ENCODE assay signal across 8 cellular contexts in genomic region chr19:36378625-36379509, GRCh38. TPM values are rescaled to one million over a fixed set of nuclear protein-coding genes. Genes with fewer than 3 reads are reported as not detected.
DNase-seq lines count a peak whose midpoint lies in the region; ATAC-seq and TF ChIP-seq lines count a peak whose summit lies in the region.

Gene ZFP14, minus strand, starts transcription at chr19:36379201. Its CDS starts 11,309 bp downstream, at chr19:36367892.

- CTCF ChIA-PET in WTC11 (lab: Charles Lee), result interaction anchor here (1.5 to 2.0 kb wide), 3 partner anchors 42 to 114 kb away, joined by 4 to 5 read pairs (median 5); partner anchors contain the start of gene ZNF566

- H3K27ac Mint-ChIP-seq in WTC11, result peak within 1 kb of the TSS; percentile 62

- peak within 1 kb of the TSS; percentile 85 for H3K4me3 ChIP-seq in ACC112 (ENCODE audit: low read depth, low read length)

- peak within 1 kb of the TSS; percentile 85 for H3K4me3 Mint-ChIP-seq in WTC11

- no peaks in the 10 kb centered on the region for H3K27me3 ChIP-seq in ACC112 (ENCODE audit: insufficient read depth, low read length)

- H3K4me1 Mint-ChIP-seq in WTC11, result peaks cover 9% of the 10 kb centered on the region

- H3K9me3 Mint-ChIP-seq in WTC11, result no peaks in the 10 kb centered on the region

- H3K27ac ChIP-seq in ACC112 (ENCODE audit: low read depth, low read length), result peak within 1 kb of the TSS; percentile 56
- peak within 1 kb of the TSS; percentile 86 for H3K27ac ChIP-seq in caudate nucleus (ENCODE audit: low read depth, low read length)

- H2AFZ ChIP-seq in ACC112 (ENCODE audit: low read length, unreplicated experiment), result peak within 1 kb of the TSS; percentile 93

- peaks cover 8% of the 10 kb centered on the region for H3K4me1 ChIP-seq in ACC112 (ENCODE audit: control insufficient read depth, insufficient read depth, low read length, unreplicated experiment)

- H3K27me3 Mint-ChIP-seq in WTC11 (ENCODE audit: low read depth), result peaks cover 3% of the 10 kb centered on the region

- no peaks in the 10 kb centered on the region for H3K36me3 Mint-ChIP-seq in WTC11

- no peaks in the 10 kb centered on the region for H3K36me3 ChIP-seq in ACC112 (ENCODE audit: insufficient read depth, low read length)

- no peak for TF ChIP-seq CTCF in WTC11 (IDR thresholded peaks at IDR 0.05)

- DNase-seq in NCI-H2196 (lab: John Stamatoyannopoulos, UW; ENCODE audit: unreplicated experiment) (peak; percentile 94), WTC11 (ENCODE audit: low spot score) (peak; percentile 94), caudate nucleus (lab: John Stamatoyannopoulos, UW) (peak; percentile 38 to 97 (median 92)), inferior parietal cortex (ENCODE audit: extremely low spot score) (peak; percentile 96), smooth muscle cell of the brain vasculature (ENCODE audit: low read depth, low spot score) (peak; percentile 76)

- POLR2A ChIA-PET in WTC11 (lab: Charles Lee), result interaction anchor here (0.7 to 1.5 kb wide), 4 partner anchors 48 to 150 kb away, joined by 3 to 5 read pairs (median 3); partner anchors contain the start of gene ZNF566

- no peaks in the 10 kb centered on the region for H3K79me2 ChIP-seq in ACC112 (ENCODE audit: control insufficient read depth, insufficient read depth, low read length, unreplicated experiment)

- ATAC-seq in GM18868 (IDR thresholded peaks at IDR 0.05; ENCODE audit: unreplicated experiment) (peak; percentile 93), HG03103 (IDR thresholded peaks at IDR 0.05; ENCODE audit: low read depth, unreplicated experiment) (peak; percentile 99), WTC11 (peak; percentile 96)

TF ChIP-seq in WTC11, 78 proteins besides CTCF, POLR2A, EP300 and RAD21 (continues in another document):
- TF ChIP-seq E2F5 (CRISPR knock-in tag; IDR thresholded peaks at IDR 0.05) (peak; percentile 44; the same call in 1 of the 2 replicates), OVOL2 (CRISPR knock-in tag; IDR thresholded peaks at IDR 0.05; ENCODE audit: borderline replicate concordance) (no peak), FOXK1 (CRISPR knock-in tag; IDR thresholded peaks at IDR 0.05) (0 out of 2 replicates have a peak, but pooled peaks have one; percentile 64), ATF1 (CRISPR knock-in tag; IDR thresholded peaks at IDR 0.05) (no peak), ZNF219 (CRISPR knock-in tag; IDR thresholded peaks at IDR 0.05; ENCODE audit: borderline replicate concordance) (no peak), CREM (CRISPR knock-in tag; IDR thresholded peaks at IDR 0.05) (0 out of 2 replicates have a peak, but pooled peaks have one; percentile 43), GABPB1 (CRISPR knock-in tag; IDR thresholded peaks at IDR 0.05) (peak; percentile 75), KAT7 (CRISPR knock-in tag; IDR thresholded peaks at IDR 0.05; ENCODE audit: borderline replicate concordance) (0 out of 2 replicates have a peak, but pooled peaks have one; percentile 37), FOXP1 (CRISPR knock-in tag; IDR thresholded peaks at IDR 0.05; ENCODE audit: borderline replicate concordance) (peak; percentile 78), TP53 (CRISPR knock-in tag; IDR thresholded peaks at IDR 0.05) (no peak), ZNF121 (CRISPR knock-in tag; IDR thresholded peaks at IDR 0.05) (no peak), SOX15 (CRISPR knock-in tag; IDR thresholded peaks at IDR 0.05) (no peak), ARID4B (CRISPR knock-in tag; IDR thresholded peaks at IDR 0.05; ENCODE audit: borderline replicate concordance) (peak; percentile 55; the same call in 1 of the 2 replicates), RORB (CRISPR knock-in tag; IDR thresholded peaks at IDR 0.05) (no peak)
- TF ChIP-seq, protein P1, sequence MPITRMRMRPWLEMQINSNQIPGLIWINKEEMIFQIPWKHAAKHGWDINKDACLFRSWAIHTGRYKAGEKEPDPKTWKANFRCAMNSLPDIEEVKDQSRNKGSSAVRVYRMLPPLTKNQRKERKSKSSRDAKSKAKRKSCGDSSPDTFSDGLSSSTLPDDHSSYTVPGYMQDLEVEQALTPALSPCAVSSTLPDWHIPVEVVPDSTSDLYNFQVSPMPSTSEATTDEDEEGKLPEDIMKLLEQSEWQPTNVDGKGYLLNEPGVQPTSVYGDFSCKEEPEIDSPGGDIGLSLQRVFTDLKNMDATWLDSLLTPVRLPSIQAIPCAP (CRISPR knock-in tag; IDR thresholded peaks at IDR 0.05), result no peak
- TF ChIP-seq, protein P2, sequence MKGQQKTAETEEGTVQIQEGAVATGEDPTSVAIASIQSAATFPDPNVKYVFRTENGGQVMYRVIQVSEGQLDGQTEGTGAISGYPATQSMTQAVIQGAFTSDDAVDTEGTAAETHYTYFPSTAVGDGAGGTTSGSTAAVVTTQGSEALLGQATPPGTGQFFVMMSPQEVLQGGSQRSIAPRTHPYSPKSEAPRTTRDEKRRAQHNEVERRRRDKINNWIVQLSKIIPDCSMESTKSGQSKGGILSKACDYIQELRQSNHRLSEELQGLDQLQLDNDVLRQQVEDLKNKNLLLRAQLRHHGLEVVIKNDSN (CRISPR knock-in tag; IDR thresholded peaks at IDR 0.05), result 0 out of 2 replicates have a peak, but pooled peaks have one; percentile 14
- TF ChIP-seq, protein P3, sequence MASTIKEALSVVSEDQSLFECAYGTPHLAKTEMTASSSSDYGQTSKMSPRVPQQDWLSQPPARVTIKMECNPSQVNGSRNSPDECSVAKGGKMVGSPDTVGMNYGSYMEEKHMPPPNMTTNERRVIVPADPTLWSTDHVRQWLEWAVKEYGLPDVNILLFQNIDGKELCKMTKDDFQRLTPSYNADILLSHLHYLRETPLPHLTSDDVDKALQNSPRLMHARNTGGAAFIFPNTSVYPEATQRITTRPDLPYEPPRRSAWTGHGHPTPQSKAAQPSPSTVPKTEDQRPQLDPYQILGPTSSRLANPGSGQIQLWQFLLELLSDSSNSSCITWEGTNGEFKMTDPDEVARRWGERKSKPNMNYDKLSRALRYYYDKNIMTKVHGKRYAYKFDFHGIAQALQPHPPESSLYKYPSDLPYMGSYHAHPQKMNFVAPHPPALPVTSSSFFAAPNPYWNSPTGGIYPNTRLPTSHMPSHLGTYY (CRISPR knock-in tag; IDR thresholded peaks at IDR 0.05), result no peak
- TF ChIP-seq, protein P4, sequence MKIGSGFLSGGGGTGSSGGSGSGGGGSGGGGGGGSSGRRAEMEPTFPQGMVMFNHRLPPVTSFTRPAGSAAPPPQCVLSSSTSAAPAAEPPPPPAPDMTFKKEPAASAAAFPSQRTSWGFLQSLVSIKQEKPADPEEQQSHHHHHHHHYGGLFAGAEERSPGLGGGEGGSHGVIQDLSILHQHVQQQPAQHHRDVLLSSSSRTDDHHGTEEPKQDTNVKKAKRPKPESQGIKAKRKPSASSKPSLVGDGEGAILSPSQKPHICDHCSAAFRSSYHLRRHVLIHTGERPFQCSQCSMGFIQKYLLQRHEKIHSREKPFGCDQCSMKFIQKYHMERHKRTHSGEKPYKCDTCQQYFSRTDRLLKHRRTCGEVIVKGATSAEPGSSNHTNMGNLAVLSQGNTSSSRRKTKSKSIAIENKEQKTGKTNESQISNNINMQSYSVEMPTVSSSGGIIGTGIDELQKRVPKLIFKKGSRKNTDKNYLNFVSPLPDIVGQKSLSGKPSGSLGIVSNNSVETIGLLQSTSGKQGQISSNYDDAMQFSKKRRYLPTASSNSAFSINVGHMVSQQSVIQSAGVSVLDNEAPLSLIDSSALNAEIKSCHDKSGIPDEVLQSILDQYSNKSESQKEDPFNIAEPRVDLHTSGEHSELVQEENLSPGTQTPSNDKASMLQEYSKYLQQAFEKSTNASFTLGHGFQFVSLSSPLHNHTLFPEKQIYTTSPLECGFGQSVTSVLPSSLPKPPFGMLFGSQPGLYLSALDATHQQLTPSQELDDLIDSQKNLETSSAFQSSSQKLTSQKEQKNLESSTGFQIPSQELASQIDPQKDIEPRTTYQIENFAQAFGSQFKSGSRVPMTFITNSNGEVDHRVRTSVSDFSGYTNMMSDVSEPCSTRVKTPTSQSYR (CRISPR knock-in tag; IDR thresholded peaks at IDR 0.05), result no peak

RNA-seq across cellular contexts. Expression of gene ZFP14, which starts in this region (rescaled TPM):
- total RNA-seq in WTC11 (2021), result 7.9 to 9.6 TPM (median 8.5 TPM) in 3 replicates

Comparison
In these comparisons a context has a peak if more than half of its experiments do, and no peak if none do; other contexts are left out.
1. Peak in every context shown above with its lines: DNase-seq, ATAC-seq, H3K4me3 ChIP-seq and H3K27ac ChIP-seq.